1 cellular context compared by ENCODE assay signal in genomic region chr12:92070864-92071445, GRCh38.
TF ChIP-seq lines count a peak whose summit lies in the region.

No MANE protein-coding gene starts in this region.

TF ChIP-seq in HepG2, 621 proteins besides CTCF, POLR2A, EP300 and RAD21 (continued from another document):
- TF ChIP-seq, protein P1, sequence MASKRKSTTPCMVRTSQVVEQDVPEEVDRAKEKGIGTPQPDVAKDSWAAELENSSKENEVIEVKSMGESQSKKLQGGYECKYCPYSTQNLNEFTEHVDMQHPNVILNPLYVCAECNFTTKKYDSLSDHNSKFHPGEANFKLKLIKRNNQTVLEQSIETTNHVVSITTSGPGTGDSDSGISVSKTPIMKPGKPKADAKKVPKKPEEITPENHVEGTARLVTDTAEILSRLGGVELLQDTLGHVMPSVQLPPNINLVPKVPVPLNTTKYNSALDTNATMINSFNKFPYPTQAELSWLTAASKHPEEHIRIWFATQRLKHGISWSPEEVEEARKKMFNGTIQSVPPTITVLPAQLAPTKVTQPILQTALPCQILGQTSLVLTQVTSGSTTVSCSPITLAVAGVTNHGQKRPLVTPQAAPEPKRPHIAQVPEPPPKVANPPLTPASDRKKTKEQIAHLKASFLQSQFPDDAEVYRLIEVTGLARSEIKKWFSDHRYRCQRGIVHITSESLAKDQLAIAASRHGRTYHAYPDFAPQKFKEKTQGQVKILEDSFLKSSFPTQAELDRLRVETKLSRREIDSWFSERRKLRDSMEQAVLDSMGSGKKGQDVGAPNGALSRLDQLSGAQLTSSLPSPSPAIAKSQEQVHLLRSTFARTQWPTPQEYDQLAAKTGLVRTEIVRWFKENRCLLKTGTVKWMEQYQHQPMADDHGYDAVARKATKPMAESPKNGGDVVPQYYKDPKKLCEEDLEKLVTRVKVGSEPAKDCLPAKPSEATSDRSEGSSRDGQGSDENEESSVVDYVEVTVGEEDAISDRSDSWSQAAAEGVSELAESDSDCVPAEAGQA (IDR thresholded peaks at IDR 0.05; ENCODE audit: low read depth): 0 out of 2 replicates have a peak, but pooled peaks have one; percentile 41
- TF ChIP-seq, protein P1 (CRISPR knock-in tag; IDR thresholded peaks at IDR 0.05; ENCODE audit: borderline replicate concordance): no peak
- TF ChIP-seq RBM22 (optimal IDR thresholded peaks at IDR 0.05; ENCODE audit: low read length) (no peak), NR3C1 (CRISPR knock-in tag; IDR thresholded peaks at IDR 0.05) (no peak), FOXA1 (IDR thresholded peaks at IDR 0.05) (no peak), FOXA1 (CRISPR knock-in tag; IDR thresholded peaks at IDR 0.05) (peak; percentile 92), SMC3 (IDR thresholded peaks at IDR 0.05; ENCODE audit: low read length) (peak; percentile 59), ARID3A (IDR thresholded peaks at IDR 0.05; ENCODE audit: low read depth, low read length) (peak; percentile 97), MED1 (CRISPR knock-in tag; IDR thresholded peaks at IDR 0.05) (peak; percentile 92), STAT6 (CRISPR knock-in tag; IDR thresholded peaks at IDR 0.05; ENCODE audit: borderline replicate concordance) (peak; percentile 26; the same call in 1 of the 2 replicates), ZNF451 (CRISPR knock-in tag; IDR thresholded peaks at IDR 0.05) (no peak), MEF2D (CRISPR knock-in tag; IDR thresholded peaks at IDR 0.05) (peak; percentile 69; the same call in 1 of the 2 replicates), ZNF512 (CRISPR knock-in tag; IDR thresholded peaks at IDR 0.05) (no peak), ZFP62 (CRISPR knock-in tag; IDR thresholded peaks at IDR 0.05) (no peak), MXD3 (CRISPR knock-in tag; IDR thresholded peaks at IDR 0.05) (no peak), TOPORS (CRISPR knock-in tag; IDR thresholded peaks at IDR 0.05) (no peak), ZFY (CRISPR knock-in tag; IDR thresholded peaks at IDR 0.05) (no peak; the same call in 1 of the 2 replicates), ZNF225 (CRISPR knock-in tag; IDR thresholded peaks at IDR 0.05) (no peak), ZNF556 (CRISPR knock-in tag; IDR thresholded peaks at IDR 0.05; ENCODE audit: borderline replicate concordance) (peak; percentile 58; the same call in 1 of the 2 replicates), IRX3 (CRISPR knock-in tag; IDR thresholded peaks at IDR 0.05; ENCODE audit: borderline replicate concordance, low read depth) (no peak), CBFB (CRISPR knock-in tag; IDR thresholded peaks at IDR 0.05) (peak; percentile 75; the same call in 1 of the 2 replicates), KLF13 (CRISPR knock-in tag; IDR thresholded peaks at IDR 0.05) (no peak), HOXA3 (CRISPR knock-in tag; IDR thresholded peaks at IDR 0.05) (peak; percentile 75), CBX5 (CRISPR knock-in tag; IDR thresholded peaks at IDR 0.05; ENCODE audit: borderline replicate concordance) (peak; percentile 90), TFDP1 (CRISPR knock-in tag; IDR thresholded peaks at IDR 0.05; ENCODE audit: borderline replicate concordance) (peak; percentile 29; the same call in 1 of the 2 replicates)
- TF ChIP-seq, protein P2, sequence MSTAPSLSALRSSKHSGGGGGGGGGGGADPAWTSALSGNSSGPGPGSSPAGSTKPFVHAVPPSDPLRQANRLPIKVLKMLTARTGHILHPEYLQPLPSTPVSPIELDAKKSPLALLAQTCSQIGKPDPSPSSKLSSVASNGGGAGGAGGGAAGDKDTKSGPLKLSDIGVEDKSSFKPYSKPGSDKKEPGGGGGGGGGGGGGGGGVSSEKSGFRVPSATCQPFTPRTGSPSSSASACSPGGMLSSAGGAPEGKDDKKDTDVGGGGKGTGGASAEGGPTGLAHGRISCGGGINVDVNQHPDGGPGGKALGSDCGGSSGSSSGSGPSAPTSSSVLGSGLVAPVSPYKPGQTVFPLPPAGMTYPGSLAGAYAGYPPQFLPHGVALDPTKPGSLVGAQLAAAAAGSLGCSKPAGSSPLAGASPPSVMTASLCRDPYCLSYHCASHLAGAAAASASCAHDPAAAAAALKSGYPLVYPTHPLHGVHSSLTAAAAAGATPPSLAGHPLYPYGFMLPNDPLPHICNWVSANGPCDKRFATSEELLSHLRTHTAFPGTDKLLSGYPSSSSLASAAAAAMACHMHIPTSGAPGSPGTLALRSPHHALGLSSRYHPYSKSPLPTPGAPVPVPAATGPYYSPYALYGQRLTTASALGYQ (CRISPR knock-in tag; IDR thresholded peaks at IDR 0.05): peak; percentile 91
- TF ChIP-seq, protein P3, sequence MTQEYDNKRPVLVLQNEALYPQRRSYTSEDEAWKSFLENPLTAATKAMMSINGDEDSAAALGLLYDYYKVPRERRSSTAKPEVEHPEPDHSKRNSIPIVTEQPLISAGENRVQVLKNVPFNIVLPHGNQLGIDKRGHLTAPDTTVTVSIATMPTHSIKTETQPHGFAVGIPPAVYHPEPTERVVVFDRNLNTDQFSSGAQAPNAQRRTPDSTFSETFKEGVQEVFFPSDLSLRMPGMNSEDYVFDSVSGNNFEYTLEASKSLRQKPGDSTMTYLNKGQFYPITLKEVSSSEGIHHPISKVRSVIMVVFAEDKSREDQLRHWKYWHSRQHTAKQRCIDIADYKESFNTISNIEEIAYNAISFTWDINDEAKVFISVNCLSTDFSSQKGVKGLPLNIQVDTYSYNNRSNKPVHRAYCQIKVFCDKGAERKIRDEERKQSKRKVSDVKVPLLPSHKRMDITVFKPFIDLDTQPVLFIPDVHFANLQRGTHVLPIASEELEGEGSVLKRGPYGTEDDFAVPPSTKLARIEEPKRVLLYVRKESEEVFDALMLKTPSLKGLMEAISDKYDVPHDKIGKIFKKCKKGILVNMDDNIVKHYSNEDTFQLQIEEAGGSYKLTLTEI (CRISPR knock-in tag; conservative IDR thresholded peaks at IDR 0.05): no peak
- TF ChIP-seq, protein P4, sequence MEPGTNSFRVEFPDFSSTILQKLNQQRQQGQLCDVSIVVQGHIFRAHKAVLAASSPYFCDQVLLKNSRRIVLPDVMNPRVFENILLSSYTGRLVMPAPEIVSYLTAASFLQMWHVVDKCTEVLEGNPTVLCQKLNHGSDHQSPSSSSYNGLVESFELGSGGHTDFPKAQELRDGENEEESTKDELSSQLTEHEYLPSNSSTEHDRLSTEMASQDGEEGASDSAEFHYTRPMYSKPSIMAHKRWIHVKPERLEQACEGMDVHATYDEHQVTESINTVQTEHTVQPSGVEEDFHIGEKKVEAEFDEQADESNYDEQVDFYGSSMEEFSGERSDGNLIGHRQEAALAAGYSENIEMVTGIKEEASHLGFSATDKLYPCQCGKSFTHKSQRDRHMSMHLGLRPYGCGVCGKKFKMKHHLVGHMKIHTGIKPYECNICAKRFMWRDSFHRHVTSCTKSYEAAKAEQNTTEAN (CRISPR knock-in tag; conservative IDR thresholded peaks at IDR 0.05): 0 out of 2 replicates have a peak, but pooled peaks have one; percentile 44
